In the genomic region with DNA sequence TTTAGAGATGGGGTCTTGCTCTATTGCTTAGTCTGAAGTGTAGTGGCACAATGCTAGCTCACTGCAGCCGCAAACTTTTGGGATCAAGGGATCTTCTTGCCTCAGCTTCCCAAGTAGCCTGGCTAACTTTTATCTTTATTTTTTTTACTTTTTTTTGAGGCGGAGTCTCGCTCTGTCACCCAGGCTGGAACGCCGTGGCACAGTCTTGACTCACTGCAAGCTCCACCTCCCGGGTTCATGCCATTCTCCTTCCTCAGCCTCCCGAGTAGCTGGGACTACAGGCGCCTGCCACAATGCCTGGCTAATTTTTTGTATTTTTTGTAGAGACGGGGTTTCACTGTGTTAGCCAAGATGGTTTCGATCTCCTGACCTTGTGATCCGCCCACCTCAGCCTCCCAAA, we compare ENCODE assay signal across 7 cellular contexts. TPM values are rescaled to one million over a fixed set of nuclear protein-coding genes. Genes with fewer than 3 reads are reported as not detected.
"Had no signal": no experiment of that assay in that cellular context is flagged by ENCODE, and none has a peak within 500 bp of the region (broad histone marks: within the 10 kb centered on the region; RNA-seq: fewer than 3 reads in every experiment).

No MANE protein-coding gene starts in this region.

RNA-seq across cellular contexts. Expression of gene CLEC18C, which starts 47.4 kb away (rescaled TPM):
- total RNA-seq: osteocyte, sigmoid colon, subcutaneous adipose tissue, upper lobe of right lung, urinary bladder had no signal
- polyA plus RNA-seq: naive thymus-derived CD8-positive, alpha-beta T cell; right cardiac atrium had no signal
